ENCODE assay signal across 28 cellular contexts in genomic region chrX:144730486-144730885, GRCh38.
DNase-seq lines count a peak whose midpoint lies in the region; ATAC-seq and TF ChIP-seq lines count a peak whose summit lies in the region.
"Had no signal": no experiment of that assay in that cellular context is flagged by ENCODE, and none has a peak within 500 bp of the region (broad histone marks: within the 10 kb centered on the region; RNA-seq: fewer than 3 reads in every experiment).

No MANE protein-coding gene starts in this region.

- WGBS in smooth muscle cell (ENCODE audit: low lambda C conversion rate): 31% methylated on average over 2 of the region's 2 CpGs

- H3K4me1 Mint-ChIP-seq in CD14-positive monocyte (no peaks in the 10 kb centered on the region), WTC11 (no peaks in the 10 kb centered on the region)
- H3K4me1 Mint-ChIP-seq: activated naive CD4-positive, alpha-beta T cell treated with anti-CD3 and anti-CD28 coated beads, Interleukin-2, amount 10 ng/mL, durations not matched to agents 7 days and 5 days; CD4-positive, CD25-positive, alpha-beta regulatory T cell; naive thymus-derived CD8-positive, alpha-beta T cell had no signal

- H3K36me3 Mint-ChIP-seq in CD14-positive monocyte (no peaks in the 10 kb centered on the region), WTC11 (peaks cover 31% of the 10 kb centered on the region)
- H3K36me3 Mint-ChIP-seq: activated CD4-positive, alpha-beta memory T cell treated with anti-CD3 and anti-CD28 coated beads for 36 hours; activated naive CD4-positive, alpha-beta T cell treated with anti-CD3 and anti-CD28 coated beads, Interleukin-2, amount 10 ng/mL, durations not matched to agents 7 days and 5 days; CD4-positive, CD25-positive, alpha-beta regulatory T cell; naive thymus-derived CD8-positive, alpha-beta T cell had no signal

- no peaks in the 10 kb centered on the region for H3K27me3 ChIP-seq in smooth muscle cell (ENCODE audit: low read depth)
- H3K27me3 ChIP-seq: adrenal gland, brain microvascular endothelial cell, foreskin keratinocyte, testis had no signal

- H2AFZ ChIP-seq in smooth muscle cell (ENCODE audit: low read depth): no peak overlapping the region

- H3K27me3 Mint-ChIP-seq in CD14-positive monocyte (ENCODE audit: low read depth in 3 of 3) (no peaks in the 10 kb centered on the region), WTC11 (ENCODE audit: low read depth) (no peaks in the 10 kb centered on the region)
- H3K27me3 Mint-ChIP-seq: activated CD4-positive, alpha-beta memory T cell treated with anti-CD3 and anti-CD28 coated beads for 36 hours; activated naive CD4-positive, alpha-beta T cell treated with anti-CD3 and anti-CD28 coated beads, Interleukin-2, amount 10 ng/mL, durations not matched to agents 7 days and 5 days; CD4-positive, CD25-positive, alpha-beta regulatory T cell; naive thymus-derived CD8-positive, alpha-beta T cell had no signal

- no peaks in the 10 kb centered on the region for H3K9me3 ChIP-seq in SK-N-MC (ENCODE audit: low read depth, low read length)
- no peaks in the 10 kb centered on the region for H3K9me3 ChIP-seq in smooth muscle cell (replicated peaks; ENCODE audit: low read depth)
- H3K9me3 ChIP-seq: adrenal gland, lower lobe of right lung, testis had no signal

- CTCF ChIA-PET in WTC11 (lab: Charles Lee): no interaction called here

- H3K4me3 ChIP-seq in SK-N-MC (no peak overlapping the region), smooth muscle cell (no peak overlapping the region)
- H3K4me3 ChIP-seq: adrenal gland, lower lobe of right lung, testis had no signal

- ATAC-seq in WTC11: no peak
- no peak for ATAC-seq in HG03025 (IDR thresholded peaks at IDR 0.05; ENCODE audit: low FRiP score, unreplicated experiment)
- ATAC-seq: foreskin keratinocyte; lower lobe of right lung; naive thymus-derived CD8-positive, alpha-beta T cell had no signal

- intact Hi-C loops in CD14-positive monocyte (cut with micrococcal nuclease): no loop called here

- H4K20me1 ChIP-seq in smooth muscle cell (ENCODE audit: low read depth): no peaks in the 10 kb centered on the region

- H3K27ac Mint-ChIP-seq in CD14-positive monocyte: no peak overlapping the region
- no peak overlapping the region for H3K27ac Mint-ChIP-seq in WTC11
- H3K27ac Mint-ChIP-seq: activated CD4-positive, alpha-beta memory T cell treated with anti-CD3 and anti-CD28 coated beads for 36 hours; activated naive CD4-positive, alpha-beta T cell treated with anti-CD3 and anti-CD28 coated beads, Interleukin-2, amount 10 ng/mL, durations not matched to agents 7 days and 5 days; CD4-positive, CD25-positive, alpha-beta regulatory T cell; naive thymus-derived CD8-positive, alpha-beta T cell had no signal

- DNase-seq in HS-5 (ENCODE audit: low read depth) (peak; percentile 64), SK-N-MC (ENCODE audit: low read depth, low spot score) (no peak), fibroblast of the conjunctiva (ENCODE audit: low read depth) (peak; percentile 10), smooth muscle cell (lab: John Stamatoyannopoulos, UW; ENCODE audit: unreplicated experiment) (no peak), CD14-positive monocyte (ENCODE audit: low spot score) (no peak), WTC11 (ENCODE audit: low spot score) (no peak), Ammon's horn (ENCODE audit: low spot score) (no peak)
- DNase-seq: activated CD4-positive, alpha-beta memory T cell treated with anti-CD3 and anti-CD28 coated beads for 36 hours; activated CD4-positive, alpha-beta T cell treated with anti-CD3 and anti-CD28 coated beads for 1 hour; activated CD8-positive, alpha-beta memory T cell treated with anti-CD3 and anti-CD28 coated beads, Interleukin-2, amount 50 U/mL, for 48 hours; activated naive CD4-positive, alpha-beta T cell treated with anti-CD3 and anti-CD28 coated beads, Interleukin-2, amount 10 ng/mL, durations not matched to agents 7 days and 5 days; adrenal gland; brain microvascular endothelial cell; Calu3; CD4-positive, CD25-positive, alpha-beta regulatory T cell; DMS79 treated with DMSO at 0.1 percent for 48 hours; GF-D8; head of caudate nucleus; lower lobe of right lung; naive thymus-derived CD8-positive, alpha-beta T cell; NCI-H1048; NCI-H1694 treated with DMSO at 0.1 percent for 48 hours; NCI-H446 treated with DMSO at 0.1 percent for 48 hours; nucleus accumbens; stimulated activated naive CD4-positive, alpha-beta T cell; testis had no signal

- H3K9ac ChIP-seq in SK-N-MC (ENCODE audit: insufficient read length) (no peak overlapping the region), smooth muscle cell (ENCODE audit: low read depth) (no peak overlapping the region)

- H3K79me2 ChIP-seq in smooth muscle cell (ENCODE audit: low read depth): no peaks in the 10 kb centered on the region

- peaks cover 0 to 4% (median 2%) of the 10 kb centered on the region in 7 donors for H3K9me3 Mint-ChIP-seq in CD14-positive monocyte
- H3K9me3 Mint-ChIP-seq in WTC11: peaks cover 42% of the 10 kb centered on the region
- H3K9me3 Mint-ChIP-seq: activated naive CD4-positive, alpha-beta T cell treated with anti-CD3 and anti-CD28 coated beads, Interleukin-2, amount 10 ng/mL, durations not matched to agents 7 days and 5 days had no signal

- no peaks in the 10 kb centered on the region for H3K4me1 ChIP-seq in smooth muscle cell (ENCODE audit: low read depth)
- H3K4me1 ChIP-seq: adrenal gland, foreskin keratinocyte, lower lobe of right lung, testis had no signal

- H3K4me2 ChIP-seq in smooth muscle cell: no peak overlapping the region

- H3K4me3 Mint-ChIP-seq in CD14-positive monocyte (no peak overlapping the region), WTC11 (no peak overlapping the region)
- H3K4me3 Mint-ChIP-seq: activated CD4-positive, alpha-beta memory T cell treated with anti-CD3 and anti-CD28 coated beads for 36 hours; activated naive CD4-positive, alpha-beta T cell treated with anti-CD3 and anti-CD28 coated beads, Interleukin-2, amount 10 ng/mL, durations not matched to agents 7 days and 5 days; CD4-positive, CD25-positive, alpha-beta regulatory T cell; naive thymus-derived CD8-positive, alpha-beta T cell had no signal

- H3K36me3 ChIP-seq in SK-N-MC (ENCODE audit: insufficient read depth, low read length) (no peaks in the 10 kb centered on the region), smooth muscle cell (ENCODE audit: low read depth) (no peaks in the 10 kb centered on the region)
- H3K36me3 ChIP-seq: adrenal gland, brain microvascular endothelial cell, lower lobe of right lung had no signal

- H3K27ac ChIP-seq in SK-N-MC: peak overlapping the region; percentile 46; the same call in 1 of the 2 replicates
- peak overlapping the region; percentile 10 for H3K27ac ChIP-seq in smooth muscle cell (ENCODE audit: low read depth)
- H3K27ac ChIP-seq: adrenal gland, brain microvascular endothelial cell, foreskin keratinocyte, lower lobe of right lung, testis had no signal

- POLR2A ChIA-PET in WTC11 (lab: Charles Lee): no interaction called here

- no peaks in the 10 kb centered on the region for H3F3A ChIP-seq in smooth muscle cell (ENCODE audit: low read depth)

- TF ChIP-seq CTCF in smooth muscle cell (IDR thresholded peaks at IDR 0.05; ENCODE audit: borderline replicate concordance, insufficient read depth, poor library complexity, severe bottlenecking) (no peak), CD14-positive monocyte (IDR thresholded peaks at IDR 0.05) (no peak), WTC11 (IDR thresholded peaks at IDR 0.05) (no peak)

TF ChIP-seq in WTC11, 78 proteins besides CTCF, POLR2A, EP300 and RAD21:
- TF ChIP-seq, protein P1, sequence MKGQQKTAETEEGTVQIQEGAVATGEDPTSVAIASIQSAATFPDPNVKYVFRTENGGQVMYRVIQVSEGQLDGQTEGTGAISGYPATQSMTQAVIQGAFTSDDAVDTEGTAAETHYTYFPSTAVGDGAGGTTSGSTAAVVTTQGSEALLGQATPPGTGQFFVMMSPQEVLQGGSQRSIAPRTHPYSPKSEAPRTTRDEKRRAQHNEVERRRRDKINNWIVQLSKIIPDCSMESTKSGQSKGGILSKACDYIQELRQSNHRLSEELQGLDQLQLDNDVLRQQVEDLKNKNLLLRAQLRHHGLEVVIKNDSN (CRISPR knock-in tag; IDR thresholded peaks at IDR 0.05): no peak

Comparison
In these comparisons a context has a peak if more than half of its experiments do, and no peak if none do; other contexts are left out.
1. DNase-seq: peak in HS-5 (single experiment) and fibroblast of the conjunctiva (single experiment); none in SK-N-MC (single experiment), smooth muscle cell (single experiment), CD14-positive monocyte (single experiment), WTC11 (single experiment) and Ammon's horn (single experiment).